ENCODE assay signal across 8 cellular contexts in genomic region chr10:103120546-103120945, GRCh38.
"Had no signal": no experiment of that assay in that cellular context is flagged by ENCODE, and none has a peak within 500 bp of the region (broad histone marks: within the 10 kb centered on the region; RNA-seq: fewer than 3 reads in every experiment).

No MANE protein-coding gene starts in this region.

- H3K36me3 ChIP-seq: tibial nerve had no signal

- H3K9me3 ChIP-seq: tibial nerve had no signal

- H3K27me3 ChIP-seq: tibial nerve had no signal

- H3K4me3 ChIP-seq: tibial nerve had no signal

- H3K27ac Mint-ChIP-seq: activated CD4-positive, alpha-beta memory T cell treated with anti-CD3 and anti-CD28 coated beads, Interleukin-2, amount 10 ng/mL, durations not matched to agents 7 days and 5 days; activated T-helper 1 cell treated with anti-CD3 and anti-CD28 coated beads, Interleukin-12 subunit alpha, Interleukin-12 subunit beta, Interleukin-2, Interleukin-4 antibody, amounts not matched to agents 30 ng/mL and 10 ng/mL and 1 ng/mL, durations not matched to agents 14 hours and 24 hours and 36 hours had no signal

- DNase-seq: activated CD4-positive, alpha-beta memory T cell treated with anti-CD3 and anti-CD28 coated beads, Interleukin-2, amount 10 ng/mL, durations not matched to agents 7 days and 5 days; activated CD4-positive, alpha-beta T cell treated with anti-CD3 and anti-CD28 coated beads for 1 hour; activated CD8-positive, alpha-beta memory T cell treated with anti-CD3 and anti-CD28 coated beads, Interleukin-2, amount 50 U/mL, for 48 hours; activated naive CD4-positive, alpha-beta T cell; erythroblast; T-helper 9 cell had no signal

- H3K27me3 Mint-ChIP-seq: activated CD4-positive, alpha-beta memory T cell treated with anti-CD3 and anti-CD28 coated beads, Interleukin-2, amount 10 ng/mL, durations not matched to agents 7 days and 5 days had no signal

- H3K4me3 Mint-ChIP-seq: activated CD4-positive, alpha-beta memory T cell treated with anti-CD3 and anti-CD28 coated beads, Interleukin-2, amount 10 ng/mL, durations not matched to agents 7 days and 5 days; activated T-helper 1 cell treated with anti-CD3 and anti-CD28 coated beads, Interleukin-12 subunit alpha, Interleukin-12 subunit beta, Interleukin-2, Interleukin-4 antibody, amounts not matched to agents 30 ng/mL and 10 ng/mL and 1 ng/mL, durations not matched to agents 14 hours and 24 hours and 36 hours had no signal

- H3K9me3 Mint-ChIP-seq: activated CD4-positive, alpha-beta memory T cell treated with anti-CD3 and anti-CD28 coated beads, Interleukin-2, amount 10 ng/mL, durations not matched to agents 7 days and 5 days; activated T-helper 1 cell treated with anti-CD3 and anti-CD28 coated beads, Interleukin-12 subunit alpha, Interleukin-12 subunit beta, Interleukin-2, Interleukin-4 antibody, amounts not matched to agents 30 ng/mL and 10 ng/mL and 1 ng/mL, durations not matched to agents 14 hours and 24 hours and 36 hours had no signal
